In genomic region chr17:1107083-1107776, GRCh38 we compare ENCODE assay signal across 11 cellular contexts.
A peak's percentile ranks its signal among the peaks of the same experiment; 100 is the strongest.
DNase-seq lines count a peak whose midpoint lies in the region; ATAC-seq, FAIRE-seq and TF ChIP-seq lines count a peak whose summit lies in the region.
"Had no signal": no experiment of that assay in that cellular context is flagged by ENCODE, and none has a peak within 500 bp of the region (broad histone marks: within the 10 kb centered on the region; RNA-seq: fewer than 3 reads in every experiment).

No MANE protein-coding gene starts in this region.

- no peak for TF ChIP-seq RAD21 in A549 (conservative IDR thresholded peaks at IDR 0.05 in 1 of 2, IDR thresholded peaks at IDR 0.05 in 1 of 2)
- TF ChIP-seq RAD21 in HCT116 (IDR thresholded peaks at IDR 0.05; ENCODE audit: low read depth), result no peak

- 88% methylated on average over 19 of the region's 20 CpGs for WGBS in A549 (ENCODE audit: missing lambda C conversion rate)
- 95% methylated on average over 20 of the region's 20 CpGs for WGBS in smooth muscle cell (ENCODE audit: low lambda C conversion rate)

- DNase-seq in A549 (ENCODE audit: low read depth in 1 of 2, low spot score in 1 of 2), result no peak
- DNase-seq in HCT116 (ENCODE audit: low read depth, low spot score), result no peak
- DNase-seq in breast epithelium (ENCODE audit: low spot score in 2 of 2), result no peak
- DNase-seq in naive thymus-derived CD8-positive, alpha-beta T cell, result no peak
- DNase-seq in DMS 273 treated with DMSO at 0.1 percent for 48 hours (lab: John Stamatoyannopoulos, UW), result no peak
- DNase-seq in smooth muscle cell (lab: John Stamatoyannopoulos, UW; ENCODE audit: unreplicated experiment), result no peak
- DNase-seq in AG20443 (ENCODE audit: low spot score), result no peak
- DNase-seq: erythroblast, NCI-H2081 had no signal

- H3K4me1 ChIP-seq in A549, result peaks cover 35% of the 10 kb centered on the region
- peaks cover 34 to 44% of the 10 kb centered on the region in 2 experiments for H3K4me1 ChIP-seq in HCT116 (ENCODE audit: control insufficient read depth in 1 of 2, insufficient read depth in 2 of 2, low read length in 2 of 2)
- H3K4me1 ChIP-seq in breast epithelium, result peaks cover 15 to 19% of the 10 kb centered on the region in 2 donors
- H3K4me1 ChIP-seq in smooth muscle cell (ENCODE audit: low read depth), result peaks cover 17% of the 10 kb centered on the region

- H3K4me3 Mint-ChIP-seq in naive thymus-derived CD8-positive, alpha-beta T cell, result peak overlapping the region; percentile 69 to 87 (median 76)

- no peaks in the 10 kb centered on the region for H3K9me2 ChIP-seq in HCT116 (ENCODE audit: insufficient read depth)

- TSS peak; percentile 8 for BruUV-seq in HCT116 (replicated peaks; lab: Mats Ljungman, UMichigan)

- peaks cover 0 to 3% (median 0%) of the 10 kb centered on the region in 3 donors for H3K36me3 Mint-ChIP-seq in naive thymus-derived CD8-positive, alpha-beta T cell

- H3K27me3 ChIP-seq in HCT116 (ENCODE audit: insufficient read depth, low read length), result no peaks in the 10 kb centered on the region
- no peaks in the 10 kb centered on the region for H3K27me3 ChIP-seq in breast epithelium
- no peaks in the 10 kb centered on the region for H3K27me3 ChIP-seq in smooth muscle cell (ENCODE audit: low read depth)

- H3K79me2 ChIP-seq in HCT116 (ENCODE audit: insufficient read depth, low read length) (no peaks in the 10 kb centered on the region; the same call in 1 of the 2 replicates), smooth muscle cell (ENCODE audit: low read depth) (peaks cover 3% of the 10 kb centered on the region)

- TF ChIP-seq POLR2A in A549 (IDR thresholded peaks at IDR 0.05; ENCODE audit: low read length), result no peak
- TF ChIP-seq POLR2A in HCT116 (IDR thresholded peaks at IDR 0.05; ENCODE audit: borderline replicate concordance, extremely low read depth, insufficient read depth, insufficient read length), result no peak
- TF ChIP-seq POLR2A in breast epithelium (IDR thresholded peaks at IDR 0.05), result no peak

- peaks cover 7% of the 10 kb centered on the region for H3F3A ChIP-seq in smooth muscle cell (ENCODE audit: low read depth)

- TF ChIP-seq CTCF in A549 (IDR thresholded peaks at IDR 0.05) (no peak), HCT116 (IDR thresholded peaks at IDR 0.05 in 2 of 3, conservative IDR thresholded peaks at IDR 0.05 in 1 of 3; ENCODE audit: borderline replicate concordance in 1 of 3, insufficient read depth in 1 of 3, low read depth in 2 of 3, low read length in 2 of 3) (no peak), breast epithelium (IDR thresholded peaks at IDR 0.05) (no peak), smooth muscle cell (IDR thresholded peaks at IDR 0.05; ENCODE audit: borderline replicate concordance, insufficient read depth, poor library complexity, severe bottlenecking) (no peak)

- H3K4me2 ChIP-seq in A549 (peak overlapping the region; percentile 96), HCT116 (ENCODE audit: low read length) (peak overlapping the region; percentile 83), smooth muscle cell (no peak overlapping the region)

- no peaks in the 10 kb centered on the region for H3K9me3 Mint-ChIP-seq in naive thymus-derived CD8-positive, alpha-beta T cell

- H3K9me3 ChIP-seq in A549 (no peaks in the 10 kb centered on the region), HCT116 (ENCODE audit: control insufficient read depth in 1 of 2, insufficient read depth in 1 of 2, low read depth in 1 of 2, low read length in 2 of 2) (no peaks in the 10 kb centered on the region), breast epithelium (no peaks in the 10 kb centered on the region), smooth muscle cell (replicated peaks; ENCODE audit: low read depth) (no peaks in the 10 kb centered on the region)
- H3K9me3 ChIP-seq: HAP-1 had no signal

- peak overlapping the region; percentile 80; the same call in 2 of the 3 replicates for H3K4me3 ChIP-seq in A549
- peak overlapping the region in 1 of 2 experiments; percentile 67; a peak in 2 of 4 replicates for H3K4me3 ChIP-seq in HCT116 (replicated peaks in 1 of 2; ENCODE audit: low read depth in 1 of 2, low read length in 2 of 2)
- H3K4me3 ChIP-seq in breast epithelium, result peak overlapping the region in 2 of 3 donors; percentile 78 to 86
- H3K4me3 ChIP-seq in smooth muscle cell, result no peak overlapping the region

- H3K9ac ChIP-seq in HCT116 (ENCODE audit: low read length), result 0 out of 2 replicates have a peak overlapping the region, but pooled peaks have one; percentile 79
- H3K9ac ChIP-seq in smooth muscle cell (ENCODE audit: low read depth), result no peak overlapping the region

- H3K27ac Mint-ChIP-seq in naive thymus-derived CD8-positive, alpha-beta T cell, result peak overlapping the region; percentile 53 to 90 (median 84)

- H3K27ac ChIP-seq in A549, result peak overlapping the region; percentile 98 to 99
- no peak overlapping the region; the same call in 1 of the 2 replicates for H3K27ac ChIP-seq in HCT116 (ENCODE audit: low read depth, low read length)
- H3K27ac ChIP-seq in breast epithelium, result peak overlapping the region; percentile 92 to 93
- H3K27ac ChIP-seq in smooth muscle cell (ENCODE audit: low read depth), result no peak overlapping the region

- POLR2A ChIA-PET in A549 (lab: Yijun Ruan, JAX) (no interaction called here), HCT116 (lab: Charles Lee) (no interaction called here)
- POLR2A ChIA-PET in naive thymus-derived CD8-positive, alpha-beta T cell (lab: Charles Lee), result interaction anchor here (1.0 kb wide), 1 partner anchor 13 kb away, joined by 3 read pairs; no protein-coding TSS in a partner anchor

- no peaks in the 10 kb centered on the region for H3K27me3 Mint-ChIP-seq in naive thymus-derived CD8-positive, alpha-beta T cell

- ATAC-seq in A549, result no peak
- no peak for ATAC-seq in HCT116
- no peak for ATAC-seq in naive thymus-derived CD8-positive, alpha-beta T cell
- no peak for ATAC-seq in HG03039 (IDR thresholded peaks at IDR 0.05; ENCODE audit: unreplicated experiment)

- no peak overlapping the region for H2AFZ ChIP-seq in HCT116 (ENCODE audit: low read depth, low read length, poor library complexity, severe bottlenecking)
- no peak overlapping the region for H2AFZ ChIP-seq in smooth muscle cell (ENCODE audit: low read depth)

- H4K20me1 ChIP-seq in HCT116 (ENCODE audit: insufficient read depth) (no peaks in the 10 kb centered on the region), smooth muscle cell (ENCODE audit: low read depth) (peaks cover 44% of the 10 kb centered on the region)

- CTCF ChIA-PET in A549 (lab: Yijun Ruan, JAX) (interaction anchor here (1.6 to 3.0 kb wide), 3 partner anchors 15 to 80 kb away, joined by 10 to 15 read pairs (median 15); no protein-coding TSS in a partner anchor), HCT116 (lab: Charles Lee) (interaction anchor here (0.6 kb wide), 1 partner anchor 22 kb away, joined by 4 read pairs; no protein-coding TSS in a partner anchor)

- intact Hi-C loops in HCT116 (cut with micrococcal nuclease) (no loop called here), breast epithelium (cut with DNase I; ENCODE audit: low total_unique reads) (no loop called here)

- TF ChIP-seq EP300 in A549 (IDR thresholded peaks at IDR 0.05), result no peak

- RAD21 ChIA-PET in HCT116 (lab: Charles Lee; ENCODE audit: low non-redundant PET in 1 of 2, low total read pairs in 2 of 2, uncharacterized antibody in 2 of 2, unreplicated experiment in 2 of 2), result no interaction called here

- peaks cover 23 to 50% (median 45%) of the 10 kb centered on the region in 4 donors for H3K4me1 Mint-ChIP-seq in naive thymus-derived CD8-positive, alpha-beta T cell

- no peak for FAIRE-seq in A549 (lab: Jason Lieb, UNC)

- H3K36me3 ChIP-seq in HCT116 (ENCODE audit: control insufficient read depth in 1 of 2, insufficient read depth in 2 of 2, low read length in 2 of 2), result peaks cover 0 to 5% of the 10 kb centered on the region in 2 experiments; a peak in 1 of 4 replicates
- no peaks in the 10 kb centered on the region for H3K36me3 ChIP-seq in breast epithelium
- H3K36me3 ChIP-seq in smooth muscle cell (ENCODE audit: low read depth), result no peaks in the 10 kb centered on the region

TF ChIP-seq in A549, 52 proteins besides CTCF, POLR2A, EP300 and RAD21:
- TF ChIP-seq FOSL2 (IDR thresholded peaks at IDR 0.05), result no peak
- TF ChIP-seq FOSL2 (CRISPR knock-in tag; IDR thresholded peaks at IDR 0.05), result no peak
- no peak for TF ChIP-seq E2F6 (IDR thresholded peaks at IDR 0.05; ENCODE audit: borderline replicate concordance, low read depth)
- TF ChIP-seq HEYL (CRISPR knock-in tag; IDR thresholded peaks at IDR 0.05), result no peak
- TF ChIP-seq RFX5 (IDR thresholded peaks at IDR 0.05), result no peak
- no peak for TF ChIP-seq USF2 (IDR thresholded peaks at IDR 0.05)

TF ChIP-seq in HCT116, 20 proteins besides CTCF, POLR2A, EP300 and RAD21 (continues in another document):
- TF ChIP-seq MAX (IDR thresholded peaks at IDR 0.05) (no peak), ZBTB33 (IDR thresholded peaks at IDR 0.05; ENCODE audit: extremely low read depth, insufficient replicate concordance, low read length) (no peak)

Comparison
In these comparisons a context has a peak if more than half of its experiments do, and no peak if none do; other contexts are left out.
1. H3K27ac ChIP-seq: peak in A549 (2 of 2) and breast epithelium (2 of 2); none in HCT116 (single experiment) and smooth muscle cell (single experiment).